ENCODE assay signal across 2 cellular contexts in the genomic region with DNA sequence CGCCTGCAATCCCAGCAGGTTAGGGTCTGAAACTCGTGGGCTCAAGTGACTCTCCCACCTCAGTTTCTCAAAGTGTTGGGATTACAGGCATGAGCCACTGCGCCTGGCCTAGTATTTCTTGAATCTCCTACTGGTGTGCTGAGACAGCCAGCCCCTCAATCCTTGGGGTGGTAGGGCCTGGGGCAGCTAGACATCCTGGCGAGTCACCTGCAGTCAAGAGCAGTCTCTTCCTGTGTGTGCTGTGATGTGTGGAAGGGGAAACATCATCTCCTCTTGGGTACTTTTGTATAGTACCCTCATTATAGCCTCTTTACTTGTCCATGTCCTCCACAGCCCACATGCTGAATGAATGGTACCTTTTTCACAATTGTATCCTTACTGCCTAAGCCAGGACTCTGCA.
TF ChIP-seq lines count a peak whose summit lies in the region.

No MANE protein-coding gene starts in this region.

TF ChIP-seq in HepG2, 621 proteins besides CTCF, POLR2A, EP300 and RAD21:
- TF ChIP-seq TCF7L2 (IDR thresholded peaks at IDR 0.05; ENCODE audit: low read depth, low read length) (no peak), ZNF589 (CRISPR knock-in tag; conservative IDR thresholded peaks at IDR 0.05) (no peak), ELF1 (CRISPR knock-in tag; IDR thresholded peaks at IDR 0.05) (no peak), ZNF788 (CRISPR knock-in tag; IDR thresholded peaks at IDR 0.05; ENCODE audit: borderline replicate concordance) (no peak)
TF ChIP-seq in HepG2: peak in this region for 0.

TF ChIP-seq in K562, 482 proteins besides CTCF, POLR2A, EP300 and RAD21:
- TF ChIP-seq, protein P1, sequence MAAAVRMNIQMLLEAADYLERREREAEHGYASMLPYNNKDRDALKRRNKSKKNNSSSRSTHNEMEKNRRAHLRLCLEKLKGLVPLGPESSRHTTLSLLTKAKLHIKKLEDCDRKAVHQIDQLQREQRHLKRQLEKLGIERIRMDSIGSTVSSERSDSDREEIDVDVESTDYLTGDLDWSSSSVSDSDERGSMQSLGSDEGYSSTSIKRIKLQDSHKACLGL (CRISPR knock-in tag; IDR thresholded peaks at IDR 0.05; ENCODE audit: borderline replicate concordance, poor library complexity, severe bottlenecking), result no peak
- TF ChIP-seq HDGF (IDR thresholded peaks at IDR 0.05) (no peak), CREB1 (IDR thresholded peaks at IDR 0.05) (no peak), CREB1 (CRISPR knock-in tag; IDR thresholded peaks at IDR 0.05) (no peak), PHB (CRISPR knock-in tag; IDR thresholded peaks at IDR 0.05) (no peak), POLR2H (tag; IDR thresholded peaks at IDR 0.05; ENCODE audit: low read depth) (no peak), FOXJ3 (CRISPR knock-in tag; IDR thresholded peaks at IDR 0.05) (no peak), HDAC8 (tag; IDR thresholded peaks at IDR 0.05) (no peak), ZNF239 (CRISPR knock-in tag; IDR thresholded peaks at IDR 0.05) (no peak), L3MBTL2 (IDR thresholded peaks at IDR 0.05) (no peak), RFX1 (IDR thresholded peaks at IDR 0.05) (no peak), NFXL1 (CRISPR knock-in tag; IDR thresholded peaks at IDR 0.05) (no peak), ZNF785 (CRISPR knock-in tag; IDR thresholded peaks at IDR 0.05) (no peak), XRCC5 (IDR thresholded peaks at IDR 0.05; ENCODE audit: low read depth, low read length) (no peak), FOXM1 (IDR thresholded peaks at IDR 0.05; ENCODE audit: low read depth) (no peak), FOXM1 (CRISPR knock-in tag; IDR thresholded peaks at IDR 0.05; ENCODE audit: low read depth) (no peak)
- TF ChIP-seq, protein P2, sequence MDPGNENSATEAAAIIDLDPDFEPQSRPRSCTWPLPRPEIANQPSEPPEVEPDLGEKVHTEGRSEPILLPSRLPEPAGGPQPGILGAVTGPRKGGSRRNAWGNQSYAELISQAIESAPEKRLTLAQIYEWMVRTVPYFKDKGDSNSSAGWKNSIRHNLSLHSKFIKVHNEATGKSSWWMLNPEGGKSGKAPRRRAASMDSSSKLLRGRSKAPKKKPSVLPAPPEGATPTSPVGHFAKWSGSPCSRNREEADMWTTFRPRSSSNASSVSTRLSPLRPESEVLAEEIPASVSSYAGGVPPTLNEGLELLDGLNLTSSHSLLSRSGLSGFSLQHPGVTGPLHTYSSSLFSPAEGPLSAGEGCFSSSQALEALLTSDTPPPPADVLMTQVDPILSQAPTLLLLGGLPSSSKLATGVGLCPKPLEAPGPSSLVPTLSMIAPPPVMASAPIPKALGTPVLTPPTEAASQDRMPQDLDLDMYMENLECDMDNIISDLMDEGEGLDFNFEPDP (CRISPR knock-in tag; IDR thresholded peaks at IDR 0.05), result no peak
- TF ChIP-seq, protein P3, sequence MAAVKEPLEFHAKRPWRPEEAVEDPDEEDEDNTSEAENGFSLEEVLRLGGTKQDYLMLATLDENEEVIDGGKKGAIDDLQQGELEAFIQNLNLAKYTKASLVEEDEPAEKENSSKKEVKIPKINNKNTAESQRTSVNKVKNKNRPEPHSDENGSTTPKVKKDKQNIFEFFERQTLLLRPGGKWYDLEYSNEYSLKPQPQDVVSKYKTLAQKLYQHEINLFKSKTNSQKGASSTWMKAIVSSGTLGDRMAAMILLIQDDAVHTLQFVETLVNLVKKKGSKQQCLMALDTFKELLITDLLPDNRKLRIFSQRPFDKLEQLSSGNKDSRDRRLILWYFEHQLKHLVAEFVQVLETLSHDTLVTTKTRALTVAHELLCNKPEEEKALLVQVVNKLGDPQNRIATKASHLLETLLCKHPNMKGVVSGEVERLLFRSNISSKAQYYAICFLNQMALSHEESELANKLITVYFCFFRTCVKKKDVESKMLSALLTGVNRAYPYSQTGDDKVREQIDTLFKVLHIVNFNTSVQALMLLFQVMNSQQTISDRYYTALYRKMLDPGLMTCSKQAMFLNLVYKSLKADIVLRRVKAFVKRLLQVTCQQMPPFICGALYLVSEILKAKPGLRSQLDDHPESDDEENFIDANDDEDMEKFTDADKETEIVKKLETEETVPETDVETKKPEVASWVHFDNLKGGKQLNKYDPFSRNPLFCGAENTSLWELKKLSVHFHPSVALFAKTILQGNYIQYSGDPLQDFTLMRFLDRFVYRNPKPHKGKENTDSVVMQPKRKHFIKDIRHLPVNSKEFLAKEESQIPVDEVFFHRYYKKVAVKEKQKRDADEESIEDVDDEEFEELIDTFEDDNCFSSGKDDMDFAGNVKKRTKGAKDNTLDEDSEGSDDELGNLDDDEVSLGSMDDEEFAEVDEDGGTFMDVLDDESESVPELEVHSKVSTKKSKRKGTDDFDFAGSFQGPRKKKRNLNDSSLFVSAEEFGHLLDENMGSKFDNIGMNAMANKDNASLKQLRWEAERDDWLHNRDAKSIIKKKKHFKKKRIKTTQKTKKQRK (IDR thresholded peaks at IDR 0.05; ENCODE audit: borderline replicate concordance, low read depth, low read length), result no peak
- TF ChIP-seq, protein P4, sequence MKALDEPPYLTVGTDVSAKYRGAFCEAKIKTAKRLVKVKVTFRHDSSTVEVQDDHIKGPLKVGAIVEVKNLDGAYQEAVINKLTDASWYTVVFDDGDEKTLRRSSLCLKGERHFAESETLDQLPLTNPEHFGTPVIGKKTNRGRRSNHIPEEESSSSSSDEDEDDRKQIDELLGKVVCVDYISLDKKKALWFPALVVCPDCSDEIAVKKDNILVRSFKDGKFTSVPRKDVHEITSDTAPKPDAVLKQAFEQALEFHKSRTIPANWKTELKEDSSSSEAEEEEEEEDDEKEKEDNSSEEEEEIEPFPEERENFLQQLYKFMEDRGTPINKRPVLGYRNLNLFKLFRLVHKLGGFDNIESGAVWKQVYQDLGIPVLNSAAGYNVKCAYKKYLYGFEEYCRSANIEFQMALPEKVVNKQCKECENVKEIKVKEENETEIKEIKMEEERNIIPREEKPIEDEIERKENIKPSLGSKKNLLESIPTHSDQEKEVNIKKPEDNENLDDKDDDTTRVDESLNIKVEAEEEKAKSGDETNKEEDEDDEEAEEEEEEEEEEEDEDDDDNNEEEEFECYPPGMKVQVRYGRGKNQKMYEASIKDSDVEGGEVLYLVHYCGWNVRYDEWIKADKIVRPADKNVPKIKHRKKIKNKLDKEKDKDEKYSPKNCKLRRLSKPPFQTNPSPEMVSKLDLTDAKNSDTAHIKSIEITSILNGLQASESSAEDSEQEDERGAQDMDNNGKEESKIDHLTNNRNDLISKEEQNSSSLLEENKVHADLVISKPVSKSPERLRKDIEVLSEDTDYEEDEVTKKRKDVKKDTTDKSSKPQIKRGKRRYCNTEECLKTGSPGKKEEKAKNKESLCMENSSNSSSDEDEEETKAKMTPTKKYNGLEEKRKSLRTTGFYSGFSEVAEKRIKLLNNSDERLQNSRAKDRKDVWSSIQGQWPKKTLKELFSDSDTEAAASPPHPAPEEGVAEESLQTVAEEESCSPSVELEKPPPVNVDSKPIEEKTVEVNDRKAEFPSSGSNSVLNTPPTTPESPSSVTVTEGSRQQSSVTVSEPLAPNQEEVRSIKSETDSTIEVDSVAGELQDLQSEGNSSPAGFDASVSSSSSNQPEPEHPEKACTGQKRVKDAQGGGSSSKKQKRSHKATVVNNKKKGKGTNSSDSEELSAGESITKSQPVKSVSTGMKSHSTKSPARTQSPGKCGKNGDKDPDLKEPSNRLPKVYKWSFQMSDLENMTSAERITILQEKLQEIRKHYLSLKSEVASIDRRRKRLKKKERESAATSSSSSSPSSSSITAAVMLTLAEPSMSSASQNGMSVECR (CRISPR knock-in tag; IDR thresholded peaks at IDR 0.05), result no peak
- TF ChIP-seq, protein P5, sequence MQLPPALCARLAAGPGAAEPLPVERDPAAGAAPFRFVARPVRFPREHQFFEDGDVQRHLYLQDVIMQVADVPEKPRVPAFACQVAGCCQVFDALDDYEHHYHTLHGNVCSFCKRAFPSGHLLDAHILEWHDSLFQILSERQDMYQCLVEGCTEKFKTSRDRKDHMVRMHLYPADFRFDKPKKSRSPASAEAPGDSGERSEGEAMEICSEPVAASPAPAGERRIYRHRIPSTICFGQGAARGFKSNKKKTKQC (CRISPR knock-in tag; IDR thresholded peaks at IDR 0.05), result no peak
- TF ChIP-seq, protein P6, sequence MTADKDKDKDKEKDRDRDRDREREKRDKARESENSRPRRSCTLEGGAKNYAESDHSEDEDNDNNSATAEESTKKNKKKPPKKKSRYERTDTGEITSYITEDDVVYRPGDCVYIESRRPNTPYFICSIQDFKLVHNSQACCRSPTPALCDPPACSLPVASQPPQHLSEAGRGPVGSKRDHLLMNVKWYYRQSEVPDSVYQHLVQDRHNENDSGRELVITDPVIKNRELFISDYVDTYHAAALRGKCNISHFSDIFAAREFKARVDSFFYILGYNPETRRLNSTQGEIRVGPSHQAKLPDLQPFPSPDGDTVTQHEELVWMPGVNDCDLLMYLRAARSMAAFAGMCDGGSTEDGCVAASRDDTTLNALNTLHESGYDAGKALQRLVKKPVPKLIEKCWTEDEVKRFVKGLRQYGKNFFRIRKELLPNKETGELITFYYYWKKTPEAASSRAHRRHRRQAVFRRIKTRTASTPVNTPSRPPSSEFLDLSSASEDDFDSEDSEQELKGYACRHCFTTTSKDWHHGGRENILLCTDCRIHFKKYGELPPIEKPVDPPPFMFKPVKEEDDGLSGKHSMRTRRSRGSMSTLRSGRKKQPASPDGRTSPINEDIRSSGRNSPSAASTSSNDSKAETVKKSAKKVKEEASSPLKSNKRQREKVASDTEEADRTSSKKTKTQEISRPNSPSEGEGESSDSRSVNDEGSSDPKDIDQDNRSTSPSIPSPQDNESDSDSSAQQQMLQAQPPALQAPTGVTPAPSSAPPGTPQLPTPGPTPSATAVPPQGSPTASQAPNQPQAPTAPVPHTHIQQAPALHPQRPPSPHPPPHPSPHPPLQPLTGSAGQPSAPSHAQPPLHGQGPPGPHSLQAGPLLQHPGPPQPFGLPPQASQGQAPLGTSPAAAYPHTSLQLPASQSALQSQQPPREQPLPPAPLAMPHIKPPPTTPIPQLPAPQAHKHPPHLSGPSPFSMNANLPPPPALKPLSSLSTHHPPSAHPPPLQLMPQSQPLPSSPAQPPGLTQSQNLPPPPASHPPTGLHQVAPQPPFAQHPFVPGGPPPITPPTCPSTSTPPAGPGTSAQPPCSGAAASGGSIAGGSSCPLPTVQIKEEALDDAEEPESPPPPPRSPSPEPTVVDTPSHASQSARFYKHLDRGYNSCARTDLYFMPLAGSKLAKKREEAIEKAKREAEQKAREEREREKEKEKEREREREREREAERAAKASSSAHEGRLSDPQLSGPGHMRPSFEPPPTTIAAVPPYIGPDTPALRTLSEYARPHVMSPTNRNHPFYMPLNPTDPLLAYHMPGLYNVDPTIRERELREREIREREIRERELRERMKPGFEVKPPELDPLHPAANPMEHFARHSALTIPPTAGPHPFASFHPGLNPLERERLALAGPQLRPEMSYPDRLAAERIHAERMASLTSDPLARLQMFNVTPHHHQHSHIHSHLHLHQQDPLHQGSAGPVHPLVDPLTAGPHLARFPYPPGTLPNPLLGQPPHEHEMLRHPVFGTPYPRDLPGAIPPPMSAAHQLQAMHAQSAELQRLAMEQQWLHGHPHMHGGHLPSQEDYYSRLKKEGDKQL (CRISPR knock-in tag; IDR thresholded peaks at IDR 0.05; ENCODE audit: borderline replicate concordance), result no peak
